ENCODE assay signal across 8 cellular contexts in the genomic region with DNA sequence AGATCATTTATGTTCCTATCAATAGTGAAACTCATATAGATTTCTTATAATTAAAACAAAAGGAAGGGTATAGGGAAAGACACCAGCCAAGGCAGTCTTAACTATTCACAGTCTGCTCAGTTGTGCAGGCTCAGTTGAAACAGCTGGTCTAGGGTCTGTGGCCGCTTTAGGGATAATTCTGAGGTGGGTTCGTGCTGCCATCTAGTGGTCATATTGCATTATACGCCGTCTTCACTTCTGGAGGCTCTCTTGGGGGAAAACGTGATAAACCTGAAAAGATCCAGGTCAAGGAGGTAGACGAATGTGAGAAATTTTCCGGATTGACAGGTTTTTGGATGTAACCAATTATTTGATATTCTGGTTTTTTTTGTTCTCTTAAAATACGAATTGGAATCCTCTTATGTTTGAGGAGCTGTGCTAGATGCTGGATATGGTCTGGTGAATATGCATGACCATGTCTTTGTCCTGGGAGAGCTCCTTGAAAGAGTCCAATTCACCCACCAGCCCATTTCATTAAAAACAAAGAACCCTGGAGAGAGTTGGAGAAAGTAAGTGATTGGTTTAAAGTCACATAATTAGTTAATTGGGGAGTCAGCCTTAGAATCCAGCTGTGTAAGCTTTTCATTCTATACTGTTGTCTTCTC.
DNase-seq lines count a peak whose midpoint lies in the region; ATAC-seq and TF ChIP-seq lines count a peak whose summit lies in the region.

No MANE protein-coding gene starts in this region.

- peak; percentile 81 for TF ChIP-seq CTCF in epithelial cell of esophagus (IDR thresholded peaks at IDR 0.05; ENCODE audit: insufficient read depth, low read depth, low read length, missing control alignments)

- peak; percentile 66 for DNase-seq in COR-L47 (lab: John Stamatoyannopoulos, UW)
- DNase-seq in NCI-H82 treated with DMSO at 0.1 percent for 48 hours (lab: John Stamatoyannopoulos, UW; ENCODE audit: unreplicated experiment): peak; percentile 62
- DNase-seq in activated CD8-positive, alpha-beta memory T cell treated with anti-CD3 and anti-CD28 coated beads for 48 hours (ENCODE audit: low read depth in 2 of 3, low spot score in 2 of 3): peak; percentile 5 to 33 (median 7)
- peak; percentile 55 for DNase-seq in epithelial cell of esophagus (ENCODE audit: low read depth)
- DNase-seq in myocyte (ENCODE audit: low read depth): peak; percentile 79
- DNase-seq in stimulated activated naive CD4-positive, alpha-beta T cell (lab: John Stamatoyannopoulos, UW): peak; percentile 7 to 76 (median 40)

- ATAC-seq in GM19452 (IDR thresholded peaks at IDR 0.05; ENCODE audit: unreplicated experiment) (peak; percentile 94), HG03469 (IDR thresholded peaks at IDR 0.05; ENCODE audit: unreplicated experiment) (peak; percentile 81)

- no peak overlapping the region for H3K4me3 ChIP-seq in epithelial cell of esophagus (ENCODE audit: low read length)

Comparison
In these comparisons a context has a peak if more than half of its experiments do, and no peak if none do; other contexts are left out.
1. DNase-seq: peak in every context shown above with its lines; median percentile 79 in myocyte; 66 in COR-L47; 62 in NCI-H82 treated with DMSO at 0.1 percent for 48 hours; 55 in epithelial cell of esophagus; 40 in stimulated activated naive CD4-positive, alpha-beta T cell; 7 in activated CD8-positive, alpha-beta memory T cell treated with anti-CD3 and anti-CD28 coated beads for 48 hours.